ENCODE assay signal across 15 cellular contexts in the genomic region with DNA sequence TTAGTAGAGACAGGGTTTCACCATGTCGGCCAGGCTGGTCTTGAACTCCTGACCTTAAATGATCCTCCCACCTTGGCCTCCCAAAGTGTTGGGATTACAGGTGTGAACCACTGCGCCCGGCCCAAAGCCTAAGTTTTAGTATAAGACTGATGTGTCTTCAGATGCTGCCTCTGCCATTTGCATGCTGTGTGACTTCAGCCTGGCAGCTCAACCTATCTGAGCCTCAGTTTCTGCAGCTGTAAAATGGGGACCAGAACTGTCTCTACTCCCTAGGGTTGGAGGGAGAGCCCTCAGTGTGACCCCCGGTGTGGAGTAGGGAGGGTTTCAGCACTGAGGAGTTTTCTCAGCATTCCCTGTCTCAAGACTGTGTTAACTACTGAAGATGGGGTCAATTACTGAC.
A peak's percentile ranks its signal among the peaks of the same experiment; 100 is the strongest.
DNase-seq lines count a peak whose midpoint lies in the region; ATAC-seq and TF ChIP-seq lines count a peak whose summit lies in the region.
"Had no signal": no experiment of that assay in that cellular context is flagged by ENCODE, and none has a peak within 500 bp of the region (broad histone marks: within the 10 kb centered on the region; RNA-seq: fewer than 3 reads in every experiment).

No MANE protein-coding gene starts in this region.

- no peak for ATAC-seq in lung (ENCODE audit: insufficient read depth, low FRiP score)
- ATAC-seq: A549 had no signal

- DNase-seq in activated CD8-positive, alpha-beta memory T cell treated with anti-CD3 and anti-CD28 coated beads for 24 hours = peak; percentile 4
- no peak for DNase-seq in activated CD8-positive, alpha-beta memory T cell treated with anti-CD3 and anti-CD28 coated beads, Interleukin-2, amount 50 U/mL, for 48 hours
- DNase-seq in ecto neural progenitor cell (ENCODE audit: low spot score) (peak; percentile 7), lung (ENCODE audit: low spot score) (peak; percentile 24), COLO668 (lab: John Stamatoyannopoulos, UW; ENCODE audit: unreplicated experiment) (no peak)
- no peak for DNase-seq in activated CD4-positive, CD25-positive, alpha-beta regulatory T cell (lab: John Stamatoyannopoulos, UW)
- DNase-seq: C1 segment of cervical spinal cord; Caco-2; CD4-positive, CD25-positive, alpha-beta regulatory T cell; CD8-positive, alpha-beta memory T cell; GM23248 had no signal

- 75 to 91% methylated on average over 4 of the region's 4 CpGs for WGBS in lung, 2 donors

- H3K4me2 ChIP-seq in BLaER1 = peak overlapping the region; percentile 65
- H3K4me2 ChIP-seq: A549 had no signal

- H4K20me1 ChIP-seq in BLaER1 = peaks cover 100% of the 10 kb centered on the region

- no peaks in the 10 kb centered on the region for H3K27me3 ChIP-seq in BLaER1
- no peaks in the 10 kb centered on the region for H3K27me3 ChIP-seq in lung (ENCODE audit: control insufficient read depth, insufficient read depth)

- no peak for TF ChIP-seq CTCF in lung (IDR thresholded peaks at IDR 0.05; ENCODE audit: control extremely low read depth, extremely low read depth)

- peaks cover 100% of the 10 kb centered on the region for H3K36me3 ChIP-seq in BLaER1
- no peaks in the 10 kb centered on the region for H3K36me3 ChIP-seq in lung (ENCODE audit: control insufficient read depth in 2 of 2, insufficient read depth in 2 of 2, low read length in 2 of 2)
- H3K36me3 ChIP-seq: HAP-1 had no signal

- H3K4me1 ChIP-seq in BLaER1 = peaks cover 97% of the 10 kb centered on the region
- H3K4me1 ChIP-seq in lung (ENCODE audit: control insufficient read depth in 2 of 2, insufficient read depth in 2 of 2, low read length in 2 of 2) = no peaks in the 10 kb centered on the region
- H3K4me1 ChIP-seq: A549, Caco-2, HAP-1 had no signal

- no peaks in the 10 kb centered on the region for H3K9me3 ChIP-seq in BLaER1
- H3K9me3 ChIP-seq in lung (ENCODE audit: control insufficient read depth in 2 of 2, insufficient read depth in 1 of 2, low read length in 1 of 2) = peaks cover 0 to 4% of the 10 kb centered on the region in 2 donors
- H3K9me3 ChIP-seq: A549, Caco-2, HAP-1 had no signal

- H3K9ac ChIP-seq in BLaER1 = no peak overlapping the region
- H3K9ac ChIP-seq: GM23248 had no signal

- H3K4me3 ChIP-seq in BLaER1 (no peak overlapping the region), lung (no peak overlapping the region)
- H3K4me3 ChIP-seq: A549, GM23248, HAP-1 had no signal

- H3K27ac ChIP-seq in BLaER1 (no peak overlapping the region), lung (ENCODE audit: low read depth in 1 of 2, low read length in 1 of 2) (no peak overlapping the region)
- H3K27ac ChIP-seq: 22Rv1, A549, GM23248 had no signal

Comparison
In these comparisons a context has a peak if more than half of its experiments do, and no peak if none do; other contexts are left out.
1. DNase-seq: peak in activated CD8-positive, alpha-beta memory T cell treated with anti-CD3 and anti-CD28 coated beads for 24 hours (single experiment), ecto neural progenitor cell (single experiment) and lung (single experiment); none in activated CD8-positive, alpha-beta memory T cell treated with anti-CD3 and anti-CD28 coated beads, Interleukin-2, amount 50 U/mL, for 48 hours (single experiment), COLO668 (single experiment) and activated CD4-positive, CD25-positive, alpha-beta regulatory T cell (0 of 4).